Comparison of ENCODE assay signal across 9 cellular contexts in genomic region chrX:150635952-150636351, GRCh38. TPM values are rescaled to one million over a fixed set of nuclear protein-coding genes. Genes with fewer than 3 reads are reported as not detected.
DNase-seq lines count a peak whose midpoint lies in the region; ATAC-seq and TF ChIP-seq lines count a peak whose summit lies in the region.
"Had no signal": no experiment of that assay in that cellular context is flagged by ENCODE, and none has a peak within 500 bp of the region (broad histone marks: within the 10 kb centered on the region; RNA-seq: fewer than 3 reads in every experiment).

No MANE protein-coding gene starts in this region.

- peaks cover 6% of the 10 kb centered on the region for H3K4me1 Mint-ChIP-seq in activated CD8-positive, alpha-beta T cell treated with anti-CD3 and anti-CD28 coated beads, Interleukin-2, amount 10 ng/mL, durations not matched to agents 7 days and 5 days (ENCODE audit: low read depth)

- peaks cover 33% of the 10 kb centered on the region for H3K36me3 Mint-ChIP-seq in activated CD8-positive, alpha-beta T cell treated with anti-CD3 and anti-CD28 coated beads, Interleukin-2, amount 10 ng/mL, durations not matched to agents 7 days and 5 days (ENCODE audit: low read depth)

- no peaks in the 10 kb centered on the region for H3K79me2 ChIP-seq in osteoblast (ENCODE audit: insufficient read depth, low read length)

- POLR2A ChIA-PET in activated CD8-positive, alpha-beta T cell treated with anti-CD3 and anti-CD28 coated beads, Interleukin-2, amount 10 ng/mL, durations not matched to agents 7 days and 5 days (lab: Charles Lee), result no interaction called here

- no peak overlapping the region for H3K4me3 Mint-ChIP-seq in activated CD8-positive, alpha-beta T cell treated with anti-CD3 and anti-CD28 coated beads, Interleukin-2, amount 10 ng/mL, durations not matched to agents 7 days and 5 days

- ATAC-seq in HG02870 (IDR thresholded peaks at IDR 0.05; ENCODE audit: unreplicated experiment), result peak; percentile 97
- ATAC-seq in activated CD8-positive, alpha-beta T cell treated with anti-CD3 and anti-CD28 coated beads, Interleukin-2, amount 10 ng/mL, durations not matched to agents 7 days and 5 days, result peak; percentile 49

- H3K27me3 ChIP-seq in osteoblast (ENCODE audit: insufficient read depth, low read length), result no peaks in the 10 kb centered on the region

- H3K4me2 ChIP-seq in osteoblast (ENCODE audit: insufficient read depth, low read length), result no peak overlapping the region

- H3K27ac Mint-ChIP-seq in activated CD8-positive, alpha-beta T cell treated with anti-CD3 and anti-CD28 coated beads, Interleukin-2, amount 10 ng/mL, durations not matched to agents 7 days and 5 days, result no peak overlapping the region

- no peaks in the 10 kb centered on the region for H4K20me1 ChIP-seq in osteoblast (ENCODE audit: insufficient read depth, low read length)

- CTCF ChIA-PET in activated CD8-positive, alpha-beta T cell treated with anti-CD3 and anti-CD28 coated beads, Interleukin-2, amount 10 ng/mL, durations not matched to agents 7 days and 5 days (lab: Charles Lee), result interaction anchor here (1.0 to 1.6 kb wide), 3 partner anchors 10 to 271 kb away, joined by 3 to 8 read pairs (median 4); no protein-coding TSS in a partner anchor

- H2AFZ ChIP-seq in osteoblast (ENCODE audit: low read length), result no peak overlapping the region

- no peaks in the 10 kb centered on the region for H3K36me3 ChIP-seq in osteoblast (ENCODE audit: insufficient read depth, low read length)

- peak overlapping the region; percentile 53 for H3K27ac ChIP-seq in osteoblast (ENCODE audit: low read depth, low read length)
- H3K27ac ChIP-seq: 22Rv1 had no signal

- DNase-seq in DMS53 (lab: John Stamatoyannopoulos, UW), result peak; percentile 76
- no peak for DNase-seq in DMS53 treated with DMSO at 0.1 percent for 48 hours (lab: John Stamatoyannopoulos, UW; ENCODE audit: unreplicated experiment)
- no peak for DNase-seq in activated CD8-positive, alpha-beta T cell treated with anti-CD3 and anti-CD28 coated beads, Interleukin-2, amount 10 ng/mL, durations not matched to agents 7 days and 5 days
- DNase-seq in osteoblast (ENCODE audit: insufficient read length, low spot score, missing footprints), result peak; percentile 69
- DNase-seq in NCI-H1417 treated with DMSO at 0.1 percent for 48 hours (lab: John Stamatoyannopoulos, UW), result no peak
- DNase-seq in NCI-H1436 treated with DMSO at 0.1 percent for 48 hours (lab: John Stamatoyannopoulos, UW), result no peak
- no peak for DNase-seq in activated CD4-positive, CD25-positive, alpha-beta regulatory T cell (lab: John Stamatoyannopoulos, UW)

- no peaks in the 10 kb centered on the region for H3K9me3 ChIP-seq in osteoblast (ENCODE audit: low read depth, low read length)

- no peaks in the 10 kb centered on the region for H3K9me3 Mint-ChIP-seq in activated CD8-positive, alpha-beta T cell treated with anti-CD3 and anti-CD28 coated beads, Interleukin-2, amount 10 ng/mL, durations not matched to agents 7 days and 5 days (ENCODE audit: insufficient read depth)

- no peak overlapping the region for H3K4me3 ChIP-seq in osteoblast (ENCODE audit: insufficient read depth, low read length)

- H3K4me1 ChIP-seq in osteoblast (ENCODE audit: insufficient read depth, low read length), result no peaks in the 10 kb centered on the region

- H3K27me3 Mint-ChIP-seq in activated CD8-positive, alpha-beta T cell treated with anti-CD3 and anti-CD28 coated beads, Interleukin-2, amount 10 ng/mL, durations not matched to agents 7 days and 5 days (ENCODE audit: low read depth), result no peaks in the 10 kb centered on the region

- TF ChIP-seq CTCF in osteoblast (IDR thresholded peaks at IDR 0.05; ENCODE audit: extremely low read depth, low read depth, low read length), result no peak

RNA-seq across cellular contexts. Expression of gene MTMR1, which starts 57.2 kb away (rescaled TPM):
- 10 to 100 TPM; 45.0 to 49.4 TPM for total RNA-seq in activated CD8-positive, alpha-beta T cell treated with anti-CD3 and anti-CD28 coated beads, Interleukin-2, amount 10 ng/mL, durations not matched to agents 7 days and 5 days
- total RNA-seq in osteoblast, result 16.5 and 17.0 TPM in 2 replicates

Comparison
In these comparisons a context has a peak if more than half of its experiments do, and no peak if none do; other contexts are left out.
1. DNase-seq: peak in DMS53 (single experiment) and osteoblast (single experiment); none in DMS53 treated with DMSO at 0.1 percent for 48 hours (single experiment), activated CD8-positive, alpha-beta T cell treated with anti-CD3 and anti-CD28 coated beads, Interleukin-2, amount 10 ng/mL, durations not matched to agents 7 days and 5 days (single experiment), NCI-H1417 treated with DMSO at 0.1 percent for 48 hours (single experiment), NCI-H1436 treated with DMSO at 0.1 percent for 48 hours (single experiment) and activated CD4-positive, CD25-positive, alpha-beta regulatory T cell (0 of 4).